In the genomic region with DNA sequence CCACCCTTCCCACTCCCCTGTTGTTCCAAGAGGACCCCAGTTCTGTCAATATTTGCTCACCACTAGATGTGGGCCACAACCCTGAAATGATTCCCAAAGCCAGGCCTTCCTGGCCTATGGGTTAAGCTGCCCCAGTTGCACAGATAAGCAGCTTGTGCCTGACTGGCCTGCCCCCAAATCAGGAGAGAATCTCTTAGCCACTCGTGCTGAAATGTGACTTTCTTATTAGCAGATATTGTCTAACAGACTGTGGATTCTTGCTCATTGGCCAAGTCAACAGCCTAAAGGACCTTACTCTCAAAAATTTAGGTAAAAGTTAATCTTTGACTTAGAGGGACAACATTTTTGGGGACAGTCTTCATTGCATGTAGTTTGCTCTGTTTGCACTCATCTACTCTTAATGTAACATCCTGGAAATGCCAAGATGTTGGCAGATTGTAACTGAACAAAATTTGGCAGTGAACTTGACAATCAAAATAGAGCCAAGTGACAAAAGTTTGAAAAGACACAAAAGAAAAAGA, we compare ENCODE assay signal across 1 cellular context.
TF ChIP-seq lines count a peak whose summit lies in the region.

No MANE protein-coding gene starts in this region.

TF ChIP-seq in HepG2, 621 proteins besides CTCF, POLR2A, EP300 and RAD21 (continued from another document and continues in another):
- TF ChIP-seq DPF2 (CRISPR knock-in tag; IDR thresholded peaks at IDR 0.05; ENCODE audit: borderline replicate concordance, low read depth) (peak; percentile 90), ZNF367 (CRISPR knock-in tag; IDR thresholded peaks at IDR 0.05; ENCODE audit: borderline replicate concordance) (no peak), ZBTB4 (CRISPR knock-in tag; IDR thresholded peaks at IDR 0.05; ENCODE audit: borderline replicate concordance) (no peak), ZNF773 (CRISPR knock-in tag; IDR thresholded peaks at IDR 0.05; ENCODE audit: borderline replicate concordance) (no peak), ZNF468 (CRISPR knock-in tag; IDR thresholded peaks at IDR 0.05) (no peak), MED13 (CRISPR knock-in tag; IDR thresholded peaks at IDR 0.05) (peak; percentile 69; the same call in 1 of the 2 replicates), MEIS2 (CRISPR knock-in tag; IDR thresholded peaks at IDR 0.05) (peak; percentile 43; the same call in 1 of the 2 replicates), ZSCAN12 (CRISPR knock-in tag; IDR thresholded peaks at IDR 0.05) (no peak), ZSCAN29 (CRISPR knock-in tag; conservative IDR thresholded peaks at IDR 0.05) (no peak), NFATC3 (CRISPR knock-in tag; IDR thresholded peaks at IDR 0.05) (no peak), KLF11 (CRISPR knock-in tag; IDR thresholded peaks at IDR 0.05) (no peak), TAF15 (IDR thresholded peaks at IDR 0.05; ENCODE audit: low read depth, low read length, poor library complexity, severe bottlenecking) (no peak), TEAD3 (CRISPR knock-in tag; optimal IDR thresholded peaks at IDR 0.05; ENCODE audit: borderline replicate concordance) (peak; percentile 85), NR2F2 (IDR thresholded peaks at IDR 0.05; ENCODE audit: borderline replicate concordance, low read depth) (peak; percentile 61), NFYC (CRISPR knock-in tag; IDR thresholded peaks at IDR 0.05) (peak; percentile 82), RBAK (CRISPR knock-in tag; IDR thresholded peaks at IDR 0.05) (no peak), POLR2AphosphoS2 (IDR thresholded peaks at IDR 0.05; ENCODE audit: low read depth, low read length) (no peak), HNRNPH1 (optimal IDR thresholded peaks at IDR 0.05; ENCODE audit: low read depth, low read length) (no peak), TAF1 (CRISPR knock-in tag; IDR thresholded peaks at IDR 0.05) (0 out of 2 replicates have a peak, but pooled peaks have one; percentile 19), SMAD9 (CRISPR knock-in tag; IDR thresholded peaks at IDR 0.05) (no peak), ZFY (CRISPR knock-in tag; IDR thresholded peaks at IDR 0.05) (peak; percentile 50; the same call in 1 of the 2 replicates), MAF1 (CRISPR knock-in tag; IDR thresholded peaks at IDR 0.05; ENCODE audit: borderline replicate concordance) (no peak), GATAD1 (CRISPR knock-in tag; IDR thresholded peaks at IDR 0.05) (peak; percentile 44; the same call in 1 of the 2 replicates), ZNF557 (CRISPR knock-in tag; IDR thresholded peaks at IDR 0.05) (no peak), MATR3 (CRISPR knock-in tag; IDR thresholded peaks at IDR 0.05) (no peak), GLI4 (CRISPR knock-in tag; IDR thresholded peaks at IDR 0.05; ENCODE audit: borderline replicate concordance) (no peak), CREB3 (CRISPR knock-in tag; IDR thresholded peaks at IDR 0.05) (no peak), KLF15 (CRISPR knock-in tag; IDR thresholded peaks at IDR 0.05; ENCODE audit: borderline replicate concordance) (no peak), ATF2 (CRISPR knock-in tag; IDR thresholded peaks at IDR 0.05) (peak; percentile 55; the same call in 1 of the 2 replicates), NCOA1 (CRISPR knock-in tag; IDR thresholded peaks at IDR 0.05) (peak; percentile 83; the same call in 1 of the 2 replicates)
- TF ChIP-seq, protein P1, sequence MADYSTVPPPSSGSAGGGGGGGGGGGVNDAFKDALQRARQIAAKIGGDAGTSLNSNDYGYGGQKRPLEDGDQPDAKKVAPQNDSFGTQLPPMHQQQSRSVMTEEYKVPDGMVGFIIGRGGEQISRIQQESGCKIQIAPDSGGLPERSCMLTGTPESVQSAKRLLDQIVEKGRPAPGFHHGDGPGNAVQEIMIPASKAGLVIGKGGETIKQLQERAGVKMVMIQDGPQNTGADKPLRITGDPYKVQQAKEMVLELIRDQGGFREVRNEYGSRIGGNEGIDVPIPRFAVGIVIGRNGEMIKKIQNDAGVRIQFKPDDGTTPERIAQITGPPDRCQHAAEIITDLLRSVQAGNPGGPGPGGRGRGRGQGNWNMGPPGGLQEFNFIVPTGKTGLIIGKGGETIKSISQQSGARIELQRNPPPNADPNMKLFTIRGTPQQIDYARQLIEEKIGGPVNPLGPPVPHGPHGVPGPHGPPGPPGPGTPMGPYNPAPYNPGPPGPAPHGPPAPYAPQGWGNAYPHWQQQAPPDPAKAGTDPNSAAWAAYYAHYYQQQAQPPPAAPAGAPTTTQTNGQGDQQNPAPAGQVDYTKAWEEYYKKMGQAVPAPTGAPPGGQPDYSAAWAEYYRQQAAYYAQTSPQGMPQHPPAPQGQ (CRISPR knock-in tag; IDR thresholded peaks at IDR 0.05; ENCODE audit: borderline replicate concordance), result no peak
- TF ChIP-seq, protein P2, sequence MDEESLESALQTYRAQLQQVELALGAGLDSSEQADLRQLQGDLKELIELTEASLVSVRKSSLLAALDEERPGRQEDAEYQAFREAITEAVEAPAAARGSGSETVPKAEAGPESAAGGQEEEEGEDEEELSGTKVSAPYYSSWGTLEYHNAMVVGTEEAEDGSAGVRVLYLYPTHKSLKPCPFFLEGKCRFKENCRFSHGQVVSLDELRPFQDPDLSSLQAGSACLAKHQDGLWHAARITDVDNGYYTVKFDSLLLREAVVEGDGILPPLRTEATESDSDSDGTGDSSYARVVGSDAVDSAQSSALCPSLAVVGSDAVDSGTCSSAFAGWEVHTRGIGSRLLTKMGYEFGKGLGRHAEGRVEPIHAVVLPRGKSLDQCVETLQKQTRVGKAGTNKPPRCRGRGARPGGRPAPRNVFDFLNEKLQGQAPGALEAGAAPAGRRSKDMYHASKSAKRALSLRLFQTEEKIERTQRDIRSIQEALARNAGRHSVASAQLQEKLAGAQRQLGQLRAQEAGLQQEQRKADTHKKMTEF (CRISPR knock-in tag; IDR thresholded peaks at IDR 0.05), result peak; percentile 78
- TF ChIP-seq, protein P3, sequence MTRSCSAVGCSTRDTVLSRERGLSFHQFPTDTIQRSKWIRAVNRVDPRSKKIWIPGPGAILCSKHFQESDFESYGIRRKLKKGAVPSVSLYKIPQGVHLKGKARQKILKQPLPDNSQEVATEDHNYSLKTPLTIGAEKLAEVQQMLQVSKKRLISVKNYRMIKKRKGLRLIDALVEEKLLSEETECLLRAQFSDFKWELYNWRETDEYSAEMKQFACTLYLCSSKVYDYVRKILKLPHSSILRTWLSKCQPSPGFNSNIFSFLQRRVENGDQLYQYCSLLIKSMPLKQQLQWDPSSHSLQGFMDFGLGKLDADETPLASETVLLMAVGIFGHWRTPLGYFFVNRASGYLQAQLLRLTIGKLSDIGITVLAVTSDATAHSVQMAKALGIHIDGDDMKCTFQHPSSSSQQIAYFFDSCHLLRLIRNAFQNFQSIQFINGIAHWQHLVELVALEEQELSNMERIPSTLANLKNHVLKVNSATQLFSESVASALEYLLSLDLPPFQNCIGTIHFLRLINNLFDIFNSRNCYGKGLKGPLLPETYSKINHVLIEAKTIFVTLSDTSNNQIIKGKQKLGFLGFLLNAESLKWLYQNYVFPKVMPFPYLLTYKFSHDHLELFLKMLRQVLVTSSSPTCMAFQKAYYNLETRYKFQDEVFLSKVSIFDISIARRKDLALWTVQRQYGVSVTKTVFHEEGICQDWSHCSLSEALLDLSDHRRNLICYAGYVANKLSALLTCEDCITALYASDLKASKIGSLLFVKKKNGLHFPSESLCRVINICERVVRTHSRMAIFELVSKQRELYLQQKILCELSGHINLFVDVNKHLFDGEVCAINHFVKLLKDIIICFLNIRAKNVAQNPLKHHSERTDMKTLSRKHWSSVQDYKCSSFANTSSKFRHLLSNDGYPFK (CRISPR knock-in tag; IDR thresholded peaks at IDR 0.05; ENCODE audit: borderline replicate concordance), result no peak
- TF ChIP-seq, protein P4, sequence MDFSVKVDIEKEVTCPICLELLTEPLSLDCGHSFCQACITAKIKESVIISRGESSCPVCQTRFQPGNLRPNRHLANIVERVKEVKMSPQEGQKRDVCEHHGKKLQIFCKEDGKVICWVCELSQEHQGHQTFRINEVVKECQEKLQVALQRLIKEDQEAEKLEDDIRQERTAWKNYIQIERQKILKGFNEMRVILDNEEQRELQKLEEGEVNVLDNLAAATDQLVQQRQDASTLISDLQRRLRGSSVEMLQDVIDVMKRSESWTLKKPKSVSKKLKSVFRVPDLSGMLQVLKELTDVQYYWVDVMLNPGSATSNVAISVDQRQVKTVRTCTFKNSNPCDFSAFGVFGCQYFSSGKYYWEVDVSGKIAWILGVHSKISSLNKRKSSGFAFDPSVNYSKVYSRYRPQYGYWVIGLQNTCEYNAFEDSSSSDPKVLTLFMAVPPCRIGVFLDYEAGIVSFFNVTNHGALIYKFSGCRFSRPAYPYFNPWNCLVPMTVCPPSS (IDR thresholded peaks at IDR 0.05), result no peak
- TF ChIP-seq, protein P5, sequence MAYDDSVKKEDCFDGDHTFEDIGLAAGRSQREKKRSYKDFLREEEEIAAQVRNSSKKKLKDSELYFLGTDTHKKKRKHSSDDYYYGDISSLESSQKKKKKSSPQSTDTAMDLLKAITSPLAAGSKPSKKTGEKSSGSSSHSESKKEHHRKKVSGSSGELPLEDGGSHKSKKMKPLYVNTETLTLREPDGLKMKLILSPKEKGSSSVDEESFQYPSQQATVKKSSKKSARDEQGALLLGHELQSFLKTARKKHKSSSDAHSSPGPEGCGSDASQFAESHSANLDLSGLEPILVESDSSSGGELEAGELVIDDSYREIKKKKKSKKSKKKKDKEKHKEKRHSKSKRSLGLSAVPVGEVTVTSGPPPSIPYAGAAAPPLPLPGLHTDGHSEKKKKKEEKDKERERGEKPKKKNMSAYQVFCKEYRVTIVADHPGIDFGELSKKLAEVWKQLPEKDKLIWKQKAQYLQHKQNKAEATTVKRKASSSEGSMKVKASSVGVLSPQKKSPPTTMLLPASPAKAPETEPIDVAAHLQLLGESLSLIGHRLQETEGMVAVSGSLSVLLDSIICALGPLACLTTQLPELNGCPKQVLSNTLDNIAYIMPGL (CRISPR knock-in tag; IDR thresholded peaks at IDR 0.05; ENCODE audit: borderline replicate concordance in 1 of 2, low read depth in 1 of 2), result peak; percentile 28 to 43; a peak in 1 of 4 replicates
